Comparison of ENCODE assay signal across 1 cellular context in genomic region chr6:116682334-116682712, GRCh38.
A peak's percentile ranks its signal among the peaks of the same experiment; 100 is the strongest.
TF ChIP-seq lines count a peak whose summit lies in the region.

No MANE protein-coding gene starts in this region.

TF ChIP-seq in SK-N-SH, 30 proteins besides CTCF, POLR2A, EP300 and RAD21:
- TF ChIP-seq JUND (IDR thresholded peaks at IDR 0.05), result 0 out of 2 replicates have a peak, but pooled peaks have one; percentile 14
- TF ChIP-seq IRF3 (IDR thresholded peaks at IDR 0.05; ENCODE audit: low read depth, low read length), result no peak
- TF ChIP-seq FOSL2 (IDR thresholded peaks at IDR 0.05; ENCODE audit: borderline replicate concordance, low read depth), result peak; percentile 22; the same call in 1 of the 2 replicates
